ENCODE assay signal across 1 cellular context in genomic region chr4:145481164-145481941, GRCh38.
TF ChIP-seq lines count a peak whose summit lies in the region.

SMAD1 (plus strand) TSS chr4:145481853; CDS start chr4:145514614, 32,761 bp downstream.

TF ChIP-seq in HepG2, 621 proteins besides CTCF, POLR2A, EP300 and RAD21 (continued from another document and continues in another):
- TF ChIP-seq, protein P1, sequence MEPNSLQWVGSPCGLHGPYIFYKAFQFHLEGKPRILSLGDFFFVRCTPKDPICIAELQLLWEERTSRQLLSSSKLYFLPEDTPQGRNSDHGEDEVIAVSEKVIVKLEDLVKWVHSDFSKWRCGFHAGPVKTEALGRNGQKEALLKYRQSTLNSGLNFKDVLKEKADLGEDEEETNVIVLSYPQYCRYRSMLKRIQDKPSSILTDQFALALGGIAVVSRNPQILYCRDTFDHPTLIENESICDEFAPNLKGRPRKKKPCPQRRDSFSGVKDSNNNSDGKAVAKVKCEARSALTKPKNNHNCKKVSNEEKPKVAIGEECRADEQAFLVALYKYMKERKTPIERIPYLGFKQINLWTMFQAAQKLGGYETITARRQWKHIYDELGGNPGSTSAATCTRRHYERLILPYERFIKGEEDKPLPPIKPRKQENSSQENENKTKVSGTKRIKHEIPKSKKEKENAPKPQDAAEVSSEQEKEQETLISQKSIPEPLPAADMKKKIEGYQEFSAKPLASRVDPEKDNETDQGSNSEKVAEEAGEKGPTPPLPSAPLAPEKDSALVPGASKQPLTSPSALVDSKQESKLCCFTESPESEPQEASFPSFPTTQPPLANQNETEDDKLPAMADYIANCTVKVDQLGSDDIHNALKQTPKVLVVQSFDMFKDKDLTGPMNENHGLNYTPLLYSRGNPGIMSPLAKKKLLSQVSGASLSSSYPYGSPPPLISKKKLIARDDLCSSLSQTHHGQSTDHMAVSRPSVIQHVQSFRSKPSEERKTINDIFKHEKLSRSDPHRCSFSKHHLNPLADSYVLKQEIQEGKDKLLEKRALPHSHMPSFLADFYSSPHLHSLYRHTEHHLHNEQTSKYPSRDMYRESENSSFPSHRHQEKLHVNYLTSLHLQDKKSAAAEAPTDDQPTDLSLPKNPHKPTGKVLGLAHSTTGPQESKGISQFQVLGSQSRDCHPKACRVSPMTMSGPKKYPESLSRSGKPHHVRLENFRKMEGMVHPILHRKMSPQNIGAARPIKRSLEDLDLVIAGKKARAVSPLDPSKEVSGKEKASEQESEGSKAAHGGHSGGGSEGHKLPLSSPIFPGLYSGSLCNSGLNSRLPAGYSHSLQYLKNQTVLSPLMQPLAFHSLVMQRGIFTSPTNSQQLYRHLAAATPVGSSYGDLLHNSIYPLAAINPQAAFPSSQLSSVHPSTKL (CRISPR knock-in tag; IDR thresholded peaks at IDR 0.05): peak; percentile 32; the same call in 1 of the 2 replicates
- TF ChIP-seq ZNF577 (CRISPR knock-in tag; IDR thresholded peaks at IDR 0.05; ENCODE audit: borderline replicate concordance, low read depth) (no peak), ZNF543 (CRISPR knock-in tag; IDR thresholded peaks at IDR 0.05) (no peak), AGO1 (IDR thresholded peaks at IDR 0.05; ENCODE audit: low read depth, low read length, poor library complexity, severe bottlenecking) (no peak), MEIS1 (CRISPR knock-in tag; IDR thresholded peaks at IDR 0.05; ENCODE audit: borderline replicate concordance) (peak; percentile 30; the same call in 1 of the 2 replicates), HMG20A (CRISPR knock-in tag; IDR thresholded peaks at IDR 0.05; ENCODE audit: borderline replicate concordance) (no peak), ZNF550 (CRISPR knock-in tag; IDR thresholded peaks at IDR 0.05; ENCODE audit: borderline replicate concordance) (no peak), PHF21A (CRISPR knock-in tag; IDR thresholded peaks at IDR 0.05) (no peak), ZC3H13 (CRISPR knock-in tag; IDR thresholded peaks at IDR 0.05) (no peak; the same call in 1 of the 2 replicates), MTF2 (CRISPR knock-in tag; IDR thresholded peaks at IDR 0.05; ENCODE audit: borderline replicate concordance) (no peak), PHF5A (CRISPR knock-in tag; IDR thresholded peaks at IDR 0.05; ENCODE audit: low read depth, unreplicated experiment) (no peak), IKZF4 (CRISPR knock-in tag; IDR thresholded peaks at IDR 0.05; ENCODE audit: borderline replicate concordance, low read depth, not compliant biosample characterization) (no peak), THAP8 (CRISPR knock-in tag; IDR thresholded peaks at IDR 0.05; ENCODE audit: borderline replicate concordance) (no peak), RARG (CRISPR knock-in tag; IDR thresholded peaks at IDR 0.05; ENCODE audit: low read depth) (no peak), PHF8 (CRISPR knock-in tag; IDR thresholded peaks at IDR 0.05) (peak; percentile 42; the same call in 1 of the 2 replicates), SMC3 (IDR thresholded peaks at IDR 0.05; ENCODE audit: low read length) (no peak), ZNF101 (CRISPR knock-in tag; IDR thresholded peaks at IDR 0.05; ENCODE audit: borderline replicate concordance, low read depth) (no peak), AHR (CRISPR knock-in tag; IDR thresholded peaks at IDR 0.05) (no peak), ZBTB44 (CRISPR knock-in tag; IDR thresholded peaks at IDR 0.05) (no peak), HOXA9 (CRISPR knock-in tag; IDR thresholded peaks at IDR 0.05; ENCODE audit: borderline replicate concordance) (no peak), SRSF1 (optimal IDR thresholded peaks at IDR 0.05; ENCODE audit: low read depth, low read length) (no peak), ZNF850 (CRISPR knock-in tag; conservative IDR thresholded peaks at IDR 0.05) (no peak), ZNF33B (CRISPR knock-in tag; IDR thresholded peaks at IDR 0.05) (no peak), ZNF337 (CRISPR knock-in tag; IDR thresholded peaks at IDR 0.05; ENCODE audit: borderline replicate concordance, low read depth) (no peak), PHB2 (IDR thresholded peaks at IDR 0.05; ENCODE audit: partially characterized antibody) (no peak), ZNF749 (CRISPR knock-in tag; IDR thresholded peaks at IDR 0.05; ENCODE audit: borderline replicate concordance) (no peak), KLF9 (CRISPR knock-in tag; IDR thresholded peaks at IDR 0.05; ENCODE audit: low read depth) (no peak), PAF1 (CRISPR knock-in tag; IDR thresholded peaks at IDR 0.05) (no peak), ZNF841 (CRISPR knock-in tag; IDR thresholded peaks at IDR 0.05; ENCODE audit: borderline replicate concordance) (no peak), SP2 (CRISPR knock-in tag; IDR thresholded peaks at IDR 0.05) (no peak), PCBP1 (IDR thresholded peaks at IDR 0.05; ENCODE audit: borderline replicate concordance, low read depth, low read length) (no peak), ZFP37 (CRISPR knock-in tag; IDR thresholded peaks at IDR 0.05; ENCODE audit: borderline replicate concordance) (no peak), TFAP4 (IDR thresholded peaks at IDR 0.05; ENCODE audit: borderline replicate concordance, low read depth) (peak; percentile 9; the same call in 1 of the 2 replicates), KDM5B (CRISPR knock-in tag; IDR thresholded peaks at IDR 0.05; ENCODE audit: borderline replicate concordance) (no peak), XBP1 (CRISPR knock-in tag; IDR thresholded peaks at IDR 0.05) (no peak), ZNF558 (CRISPR knock-in tag; IDR thresholded peaks at IDR 0.05; ENCODE audit: borderline replicate concordance) (no peak), ZFP36L1 (CRISPR knock-in tag; IDR thresholded peaks at IDR 0.05) (no peak), ZKSCAN8 (CRISPR knock-in tag; IDR thresholded peaks at IDR 0.05; ENCODE audit: borderline replicate concordance) (no peak), ARID4A (CRISPR knock-in tag; IDR thresholded peaks at IDR 0.05; ENCODE audit: borderline replicate concordance) (no peak; the same call in 1 of the 2 replicates), ATM (IDR thresholded peaks at IDR 0.05; ENCODE audit: borderline replicate concordance) (no peak), SALL1 (CRISPR knock-in tag; IDR thresholded peaks at IDR 0.05) (peak; percentile 36), SNAPC2 (CRISPR knock-in tag; IDR thresholded peaks at IDR 0.05) (no peak), TEAD2 (CRISPR knock-in tag; IDR thresholded peaks at IDR 0.05) (no peak), BCL6 (CRISPR knock-in tag; IDR thresholded peaks at IDR 0.05) (no peak)
- TF ChIP-seq, protein P2, sequence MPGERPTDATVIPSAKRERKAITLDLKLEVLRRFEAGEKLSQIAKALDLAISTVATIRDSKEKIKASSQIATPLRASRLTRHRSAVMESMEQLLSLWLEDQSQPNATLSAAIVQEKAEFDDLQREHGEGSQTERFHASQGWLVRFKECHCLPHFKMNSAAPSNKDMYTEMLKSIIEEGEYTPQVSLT (CRISPR knock-in tag; IDR thresholded peaks at IDR 0.05; ENCODE audit: borderline replicate concordance, low read depth): no peak
- TF ChIP-seq, protein P3, sequence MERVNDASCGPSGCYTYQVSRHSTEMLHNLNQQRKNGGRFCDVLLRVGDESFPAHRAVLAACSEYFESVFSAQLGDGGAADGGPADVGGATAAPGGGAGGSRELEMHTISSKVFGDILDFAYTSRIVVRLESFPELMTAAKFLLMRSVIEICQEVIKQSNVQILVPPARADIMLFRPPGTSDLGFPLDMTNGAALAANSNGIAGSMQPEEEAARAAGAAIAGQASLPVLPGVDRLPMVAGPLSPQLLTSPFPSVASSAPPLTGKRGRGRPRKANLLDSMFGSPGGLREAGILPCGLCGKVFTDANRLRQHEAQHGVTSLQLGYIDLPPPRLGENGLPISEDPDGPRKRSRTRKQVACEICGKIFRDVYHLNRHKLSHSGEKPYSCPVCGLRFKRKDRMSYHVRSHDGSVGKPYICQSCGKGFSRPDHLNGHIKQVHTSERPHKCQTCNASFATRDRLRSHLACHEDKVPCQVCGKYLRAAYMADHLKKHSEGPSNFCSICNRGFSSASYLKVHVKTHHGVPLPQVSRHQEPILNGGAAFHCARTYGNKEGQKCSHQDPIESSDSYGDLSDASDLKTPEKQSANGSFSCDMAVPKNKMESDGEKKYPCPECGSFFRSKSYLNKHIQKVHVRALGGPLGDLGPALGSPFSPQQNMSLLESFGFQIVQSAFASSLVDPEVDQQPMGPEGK (CRISPR knock-in tag; IDR thresholded peaks at IDR 0.05): no peak
- TF ChIP-seq, protein P4, sequence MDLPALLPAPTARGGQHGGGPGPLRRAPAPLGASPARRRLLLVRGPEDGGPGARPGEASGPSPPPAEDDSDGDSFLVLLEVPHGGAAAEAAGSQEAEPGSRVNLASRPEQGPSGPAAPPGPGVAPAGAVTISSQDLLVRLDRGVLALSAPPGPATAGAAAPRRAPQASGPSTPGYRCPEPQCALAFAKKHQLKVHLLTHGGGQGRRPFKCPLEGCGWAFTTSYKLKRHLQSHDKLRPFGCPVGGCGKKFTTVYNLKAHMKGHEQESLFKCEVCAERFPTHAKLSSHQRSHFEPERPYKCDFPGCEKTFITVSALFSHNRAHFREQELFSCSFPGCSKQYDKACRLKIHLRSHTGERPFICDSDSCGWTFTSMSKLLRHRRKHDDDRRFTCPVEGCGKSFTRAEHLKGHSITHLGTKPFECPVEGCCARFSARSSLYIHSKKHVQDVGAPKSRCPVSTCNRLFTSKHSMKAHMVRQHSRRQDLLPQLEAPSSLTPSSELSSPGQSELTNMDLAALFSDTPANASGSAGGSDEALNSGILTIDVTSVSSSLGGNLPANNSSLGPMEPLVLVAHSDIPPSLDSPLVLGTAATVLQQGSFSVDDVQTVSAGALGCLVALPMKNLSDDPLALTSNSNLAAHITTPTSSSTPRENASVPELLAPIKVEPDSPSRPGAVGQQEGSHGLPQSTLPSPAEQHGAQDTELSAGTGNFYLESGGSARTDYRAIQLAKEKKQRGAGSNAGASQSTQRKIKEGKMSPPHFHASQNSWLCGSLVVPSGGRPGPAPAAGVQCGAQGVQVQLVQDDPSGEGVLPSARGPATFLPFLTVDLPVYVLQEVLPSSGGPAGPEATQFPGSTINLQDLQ (CRISPR knock-in tag; IDR thresholded peaks at IDR 0.05): peak; percentile 21; the same call in 1 of the 2 replicates
- TF ChIP-seq, protein P5, sequence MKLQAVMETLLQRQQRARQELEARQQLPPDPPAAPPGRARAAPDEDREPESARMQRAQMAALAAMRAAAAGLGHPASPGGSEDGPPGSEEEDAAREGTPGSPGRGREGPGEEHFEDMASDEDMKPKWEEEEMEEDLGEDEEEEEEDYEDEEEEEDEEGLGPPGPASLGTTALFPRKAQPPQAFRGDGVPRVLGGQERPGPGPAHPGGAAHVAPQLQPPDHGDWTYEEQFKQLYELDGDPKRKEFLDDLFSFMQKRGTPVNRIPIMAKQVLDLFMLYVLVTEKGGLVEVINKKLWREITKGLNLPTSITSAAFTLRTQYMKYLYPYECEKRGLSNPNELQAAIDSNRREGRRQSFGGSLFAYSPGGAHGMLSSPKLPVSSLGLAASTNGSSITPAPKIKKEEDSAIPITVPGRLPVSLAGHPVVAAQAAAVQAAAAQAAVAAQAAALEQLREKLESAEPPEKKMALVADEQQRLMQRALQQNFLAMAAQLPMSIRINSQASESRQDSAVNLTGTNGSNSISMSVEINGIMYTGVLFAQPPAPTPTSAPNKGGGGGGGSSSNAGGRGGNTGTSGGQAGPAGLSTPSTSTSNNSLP (IDR thresholded peaks at IDR 0.05; ENCODE audit: low read depth, low read length): no peak
